Comparison of ENCODE assay signal across 22 cellular contexts in the genomic region with DNA sequence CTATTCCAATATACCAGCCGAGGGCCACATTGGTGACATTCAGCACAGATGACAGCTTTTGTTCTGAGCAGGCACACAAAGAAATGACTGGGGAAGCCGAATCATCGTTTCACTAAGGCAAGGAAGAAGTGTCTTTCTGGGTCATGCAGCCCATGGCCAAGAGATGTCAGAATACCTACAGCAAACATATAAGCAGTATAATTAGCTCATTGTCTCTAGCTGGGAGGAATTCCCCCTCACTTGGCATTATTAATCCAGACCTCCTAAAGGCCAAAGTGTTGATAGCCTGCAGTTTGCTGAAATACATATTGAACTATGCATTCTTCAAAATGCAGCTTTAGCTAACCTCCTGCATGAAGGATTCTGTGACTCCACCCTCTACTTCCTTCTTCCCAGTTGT.
"Had no signal": no experiment of that assay in that cellular context is flagged by ENCODE, and none has a peak within 500 bp of the region (broad histone marks: within the 10 kb centered on the region; RNA-seq: fewer than 3 reads in every experiment).

No MANE protein-coding gene starts in this region.

- DNase-seq: cortex of kidney; effector memory CD8-positive, alpha-beta T cell; erythroblast; gastrocnemius medialis; head of caudate nucleus; kidney; left lung; mesenchymal stem cell; midbrain; naive thymus-derived CD4-positive, alpha-beta T cell; right cardiac atrium; sigmoid colon; stimulated activated CD4-positive, alpha-beta T cell treated with anti-CD3 and anti-CD28 coated beads, Interleukin-4, amount 100 ng/mL, for 4 hours; stimulated activated naive CD8-positive, alpha-beta T cell treated with anti-CD3 and anti-CD28 coated beads, Interleukin-15, Interleukin-2, amounts not matched to agents 100 U/mL and 50 U/mL, for 24 hours; substantia nigra; testis; tibial artery had no signal

- H3K36me3 ChIP-seq: gastrocnemius medialis, left lung, neural progenitor cell, prostate gland, sigmoid colon, tibial artery had no signal

- H3K4me1 ChIP-seq: gastrocnemius medialis, left lung, neural progenitor cell, parathyroid adenoma, prostate gland, sigmoid colon, testis had no signal

- FAIRE-seq: endometrium, kidney had no signal

- H3K9me3 ChIP-seq: gastrocnemius medialis, left lung, prostate gland, sigmoid colon, testis, tibial artery had no signal

- H3K4me3 ChIP-seq: gastrocnemius medialis, left lung, neural progenitor cell, prostate gland, sigmoid colon, testis, tibial artery had no signal

- H3K4me2 ChIP-seq: neural progenitor cell had no signal

- H3K9ac ChIP-seq: neural progenitor cell, parathyroid adenoma had no signal

- H3K79me2 ChIP-seq: parathyroid adenoma had no signal

- H3K27ac ChIP-seq: gastrocnemius medialis, left lung, neural progenitor cell, parathyroid adenoma, prostate gland, sigmoid colon, testis, tibial artery had no signal

- H3K27me3 ChIP-seq: gastrocnemius medialis, left lung, neural progenitor cell, sigmoid colon, testis, tibial artery had no signal

- ATAC-seq: effector memory CD8-positive, alpha-beta T cell; gastrocnemius medialis; left lung; naive thymus-derived CD4-positive, alpha-beta T cell; right cardiac atrium; stimulated activated memory B cell treated with anti-CD40 and anti-IgM and Interleukin-4, amounts not matched to agents 10 μg/mL and 1 μg/mL and 100 μg/mL, for 72 hours; stimulated activated naive CD8-positive, alpha-beta T cell treated with anti-CD3 and anti-CD28 coated beads, Interleukin-15, Interleukin-2, amounts not matched to agents 100 U/mL and 50 U/mL, for 24 hours had no signal

- H2AFZ ChIP-seq: neural progenitor cell, parathyroid adenoma had no signal
